In genomic region chr2:169360984-169361705, GRCh38 we compare ENCODE assay signal across 1 cellular context.
TF ChIP-seq lines count a peak whose summit lies in the region.

No MANE protein-coding gene starts in this region.

TF ChIP-seq in liver, 16 proteins besides CTCF, POLR2A, EP300 and RAD21 (continued from another document):
- TF ChIP-seq ZBTB33 (IDR thresholded peaks at IDR 0.05) (no peak), MAX (IDR thresholded peaks at IDR 0.05) (no peak), TAF1 (conservative IDR thresholded peaks at IDR 0.05) (no peak)
